In genomic region chr2:8761529-8762164, GRCh38 we compare ENCODE assay signal across 8 cellular contexts.
DNase-seq lines count a peak whose midpoint lies in the region; ATAC-seq, FAIRE-seq and TF ChIP-seq lines count a peak whose summit lies in the region.

No MANE protein-coding gene starts in this region.

- CTCF ChIA-PET in T-cell (lab: Charles Lee): interaction anchor here (0.6 to 0.8 kb wide), 3 partner anchors 1161 to 1893 kb away, joined by 3 read pairs; no protein-coding TSS in a partner anchor

- peak; percentile 87 for FAIRE-seq in small intestine (lab: Jason Lieb, UNC)

- H3K27ac ChIP-seq in small intestine (ENCODE audit: low read depth in 1 of 2, low read length in 1 of 2): no peak overlapping the region

- POLR2A ChIA-PET in T-cell (lab: Charles Lee): no interaction called here

- peaks cover 0 to 3% (median 0%) of the 10 kb centered on the region in 3 donors for H3K4me1 Mint-ChIP-seq in T-cell
- no peaks in the 10 kb centered on the region for H3K4me1 Mint-ChIP-seq in stimulated activated effector memory CD8-positive, alpha-beta T cell treated with anti-CD3 and anti-CD28 coated beads, Interleukin-12 subunit alpha, Interleukin-12 subunit beta, amount 100 ng/mL, for 72 hours

- H3K27me3 Mint-ChIP-seq in T-cell: no peaks in the 10 kb centered on the region

- H3K27ac Mint-ChIP-seq in T-cell: no peak overlapping the region
- no peak overlapping the region for H3K27ac Mint-ChIP-seq in stimulated activated effector memory CD8-positive, alpha-beta T cell treated with anti-CD3 and anti-CD28 coated beads, Interleukin-12 subunit alpha, Interleukin-12 subunit beta, amount 100 ng/mL, for 72 hours

- DNase-seq in Caki2 (ENCODE audit: low read depth) (peak; percentile 27), HT1080 (ENCODE audit: low read depth) (peak; percentile 37), RPMI8226 (peak; percentile 45), fibroblast of the aortic adventitia (ENCODE audit: low read depth) (peak; percentile 66), small intestine (peak; percentile 15), posterior cingulate gyrus (no peak), T-cell (no peak)
- DNase-seq in stimulated activated effector memory CD8-positive, alpha-beta T cell treated with anti-CD3 and anti-CD28 coated beads, Interleukin-12 subunit alpha, Interleukin-12 subunit beta, amount 100 ng/mL, for 72 hours (ENCODE audit: low spot score in 2 of 2): no peak

- H3K9me3 Mint-ChIP-seq in T-cell: peaks cover 0 to 5% (median under 1%) of the 10 kb centered on the region in 3 donors
- H3K9me3 Mint-ChIP-seq in stimulated activated effector memory CD8-positive, alpha-beta T cell treated with anti-CD3 and anti-CD28 coated beads, Interleukin-12 subunit alpha, Interleukin-12 subunit beta, amount 100 ng/mL, for 72 hours: no peaks in the 10 kb centered on the region

- H3K4me3 ChIP-seq in fibroblast of the aortic adventitia (ENCODE audit: low read depth, low read length) (no peak overlapping the region), small intestine (ENCODE audit: low read depth in 1 of 2, low read length in 2 of 2) (no peak overlapping the region)

- in situ Hi-C loops in Caki2 (cut with HindIII; ENCODE audit: low pct_unique_long_range_greater_than_20kb, low sequenced_read_pairs): no loop called here

- 85 to 97% (median 96%) methylated on average over 1 of the region's 1 CpG for WGBS in small intestine, 3 donors

- H3K27me3 ChIP-seq in small intestine (ENCODE audit: control insufficient read depth in 2 of 2, insufficient read depth in 2 of 2, low read length in 2 of 2): no peaks in the 10 kb centered on the region

- no peaks in the 10 kb centered on the region for H3K4me1 ChIP-seq in small intestine (ENCODE audit: control insufficient read depth in 2 of 2, insufficient read depth in 1 of 2, low read depth in 1 of 2, low read length in 1 of 2)

- H3K9me3 ChIP-seq in small intestine (ENCODE audit: control insufficient read depth, low read depth): no peaks in the 10 kb centered on the region

- peak; percentile 64 for TF ChIP-seq CTCF in fibroblast of the aortic adventitia (IDR thresholded peaks at IDR 0.05; ENCODE audit: insufficient read depth, low read length)

- ATAC-seq in T-cell (replicated peaks in 1 of 4): no peak
- ATAC-seq in stimulated activated effector memory CD8-positive, alpha-beta T cell treated with anti-CD3 and anti-CD28 coated beads, Interleukin-12 subunit alpha, Interleukin-12 subunit beta, amount 100 ng/mL, for 72 hours: no peak

- no peak overlapping the region for H3K4me3 Mint-ChIP-seq in T-cell
- no peak overlapping the region for H3K4me3 Mint-ChIP-seq in stimulated activated effector memory CD8-positive, alpha-beta T cell treated with anti-CD3 and anti-CD28 coated beads, Interleukin-12 subunit alpha, Interleukin-12 subunit beta, amount 100 ng/mL, for 72 hours

- H3K36me3 ChIP-seq in small intestine (ENCODE audit: control insufficient read depth in 2 of 2, insufficient read depth in 2 of 2, low read length in 2 of 2): peaks cover 1 to 2% of the 10 kb centered on the region in 2 donors

- peaks cover 64% of the 10 kb centered on the region for H3K36me3 Mint-ChIP-seq in T-cell
- H3K36me3 Mint-ChIP-seq in stimulated activated effector memory CD8-positive, alpha-beta T cell treated with anti-CD3 and anti-CD28 coated beads, Interleukin-12 subunit alpha, Interleukin-12 subunit beta, amount 100 ng/mL, for 72 hours: peaks cover 27% of the 10 kb centered on the region

- intact Hi-C loops in posterior cingulate gyrus (cut with DNase I): loop anchor here (2.0 kb wide), 1 partner anchor 69 kb away; no protein-coding TSS in a partner anchor

Comparison
In these comparisons a context has a peak if more than half of its experiments do, and no peak if none do; other contexts are left out.
1. DNase-seq: peak in Caki2 (single experiment), HT1080 (single experiment), RPMI8226 (single experiment), fibroblast of the aortic adventitia (single experiment) and small intestine (single experiment); none in posterior cingulate gyrus (0 of 10), T-cell (0 of 34) and stimulated activated effector memory CD8-positive, alpha-beta T cell treated with anti-CD3 and anti-CD28 coated beads, Interleukin-12 subunit alpha, Interleukin-12 subunit beta, amount 100 ng/mL, for 72 hours (0 of 2).